In the genomic region with DNA sequence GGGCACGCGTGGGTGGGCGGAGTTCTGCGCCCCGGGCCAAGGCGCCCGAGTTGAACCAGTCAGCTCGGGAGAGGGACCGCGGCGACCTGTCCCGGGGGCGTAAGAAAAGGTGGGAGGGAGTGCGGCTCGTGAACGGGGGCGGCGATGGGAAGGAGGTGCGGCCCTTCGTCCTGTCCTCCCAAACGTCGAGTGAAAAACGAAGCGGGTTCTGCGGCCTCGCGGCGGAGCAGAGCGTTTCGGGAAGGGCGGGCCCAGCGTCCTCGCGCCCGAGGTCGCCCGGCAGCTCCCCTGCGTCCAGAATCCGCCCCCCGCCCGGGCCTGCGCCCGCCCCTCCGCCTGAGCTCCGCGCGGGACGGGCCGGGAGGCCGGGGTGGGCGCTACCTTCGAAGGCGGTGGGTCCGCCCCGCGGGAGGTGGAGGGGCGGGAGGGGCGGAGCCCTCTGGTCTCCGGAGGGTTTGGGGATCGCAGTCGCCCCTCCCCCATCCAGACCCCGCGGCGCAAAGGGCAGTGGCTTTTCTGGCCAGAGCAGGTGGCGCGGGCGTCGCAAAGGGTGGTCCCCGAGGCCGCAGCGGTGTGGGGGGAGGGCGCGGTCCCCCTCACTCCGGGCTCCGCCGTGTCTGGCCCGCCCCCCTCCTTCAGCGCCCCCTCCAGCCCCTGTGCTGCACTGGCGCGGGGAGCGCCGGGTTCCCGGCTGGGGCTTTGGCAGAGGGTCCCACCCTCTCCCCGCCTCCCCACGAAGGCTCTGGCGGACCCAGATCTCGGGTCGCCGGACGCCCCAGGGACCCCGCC, we compare ENCODE assay signal across 6 cellular contexts. TPM values are rescaled to one million over a fixed set of nuclear protein-coding genes. Genes with fewer than 3 reads are reported as not detected.
DNase-seq lines count a peak whose midpoint lies in the region; TF ChIP-seq lines count a peak whose summit lies in the region.

No MANE protein-coding gene starts in this region.

- peaks cover 5% of the 10 kb centered on the region for H3K79me2 ChIP-seq in hepatocyte
- H3K79me2 ChIP-seq in MM.1S (ENCODE audit: low read length): no peaks in the 10 kb centered on the region

- H3F3A ChIP-seq in MM.1S (ENCODE audit: insufficient read depth, low read length): no peaks in the 10 kb centered on the region

- no peak overlapping the region for H3K9ac ChIP-seq in MM.1S (ENCODE audit: low read length)

- 0% methylated on average over 10 of the region's 91 CpGs for WGBS in hepatocyte (ENCODE audit: low lambda C conversion rate, missing lambda C conversion rate)
- WGBS in thyroid gland, 2 donors: 0 to 6% methylated on average over 18 to 47 of the region's 91 CpGs

- DNase-seq in HFF-Myc (ENCODE audit: extremely low read depth, low read depth) (no peak), hepatocyte (ENCODE audit: low spot score) (peak; percentile 45), thyroid gland (peak; percentile 30 to 57), MM.1S (no peak), NAMALWA (ENCODE audit: low spot score) (no peak)
- DNase-seq in activated CD4-positive, alpha-beta T cell treated with anti-CD3 and anti-CD28 coated beads for 4 hours: peak; percentile 59 to 62

- H3K36me3 ChIP-seq in hepatocyte (replicated peaks; ENCODE audit: insufficient read depth, low read depth) (no peaks in the 10 kb centered on the region), thyroid gland (no peaks in the 10 kb centered on the region), MM.1S (replicated peaks; ENCODE audit: insufficient read depth, low read length) (no peaks in the 10 kb centered on the region)

- no peaks in the 10 kb centered on the region for H3K9me2 ChIP-seq in hepatocyte (replicated peaks; ENCODE audit: insufficient read depth)
- H3K9me2 ChIP-seq in MM.1S (replicated peaks; ENCODE audit: insufficient read depth, low read length): no peaks in the 10 kb centered on the region

- H3K9me3 ChIP-seq in hepatocyte (ENCODE audit: low read depth) (no peaks in the 10 kb centered on the region), thyroid gland (no peaks in the 10 kb centered on the region), MM.1S (replicated peaks; ENCODE audit: insufficient read depth, low read length) (no peaks in the 10 kb centered on the region)

- TF ChIP-seq POLR2A in thyroid gland (IDR thresholded peaks at IDR 0.05): no peak

- H3K4me1 ChIP-seq in hepatocyte (ENCODE audit: insufficient read depth): peaks cover 3% of the 10 kb centered on the region
- H3K4me1 ChIP-seq in thyroid gland: peaks cover 13 to 26% of the 10 kb centered on the region in 2 donors
- no peaks in the 10 kb centered on the region for H3K4me1 ChIP-seq in MM.1S (ENCODE audit: low read length)

- H4K20me1 ChIP-seq in hepatocyte (ENCODE audit: insufficient read depth, poor library complexity, severe bottlenecking) (peaks cover 13% of the 10 kb centered on the region), MM.1S (ENCODE audit: insufficient read depth, low read length) (no peaks in the 10 kb centered on the region)

- H2AFZ ChIP-seq in hepatocyte: no peak overlapping the region
- no peak overlapping the region for H2AFZ ChIP-seq in MM.1S (ENCODE audit: low read length)

- no peak for TF ChIP-seq CTCF in HFF-Myc (IDR thresholded peaks at IDR 0.05; ENCODE audit: low read depth, low read length, missing control alignments)
- TF ChIP-seq CTCF in hepatocyte (IDR thresholded peaks at IDR 0.05; ENCODE audit: poor library complexity): peak; percentile 6
- TF ChIP-seq CTCF in thyroid gland (IDR thresholded peaks at IDR 0.05): no peak
- TF ChIP-seq CTCF in MM.1S (IDR thresholded peaks at IDR 0.05; ENCODE audit: low read length): no peak

- H3K4me3 ChIP-seq in HFF-Myc (replicated peaks; ENCODE audit: low read depth, low read length) (peak overlapping the region; percentile 50), hepatocyte (peak overlapping the region; percentile 68), thyroid gland (replicated peaks in 1 of 3) (peak overlapping the region; percentile 32 to 71 (median 65)), MM.1S (ENCODE audit: low read length) (no peak overlapping the region)

- H3K4me2 ChIP-seq in hepatocyte (peak overlapping the region; percentile 93), MM.1S (ENCODE audit: low read depth, low read length) (no peak overlapping the region)

- intact Hi-C loops in thyroid gland (cut with DNase I): no loop called here

- H3K27me3 ChIP-seq in hepatocyte (peaks cover 3% of the 10 kb centered on the region), thyroid gland (no peaks in the 10 kb centered on the region), MM.1S (replicated peaks; ENCODE audit: insufficient read depth, low read length) (peaks cover 57% of the 10 kb centered on the region)

- H3K27ac ChIP-seq in hepatocyte (no peak overlapping the region), thyroid gland (peak overlapping the region in 1 of 3 donors; percentile 49), MM.1S (ENCODE audit: low read length) (no peak overlapping the region)

RNA-seq across cellular contexts. Expression of a gene that starts 0.8 kb away (rescaled TPM):
- total RNA-seq in hepatocyte (13.2 and 14.4 TPM in 2 replicates), thyroid gland (10 to 100 TPM; 53.7 to 84.0 (median 66.1) TPM)
- polyA plus RNA-seq in hepatocyte: 17.3 and 18.2 TPM in 2 replicates

RNA-seq across cellular contexts. Expression of a gene that starts 5.7 kb away (rescaled TPM):
- total RNA-seq in hepatocyte (16.9 and 18.2 TPM in 2 replicates), thyroid gland (10 to 100 TPM; 14.1 to 87.4 (median 54.2) TPM)
- 14.0 and 18.3 TPM in 2 replicates for polyA plus RNA-seq in hepatocyte

RNA-seq across cellular contexts. Expression of a gene that starts 25.5 kb away (rescaled TPM):
- total RNA-seq in hepatocyte: 10.0 and 10.7 TPM in 2 replicates
- polyA plus RNA-seq in hepatocyte: 8.7 and 10.9 TPM in 2 replicates
- total RNA-seq in thyroid gland: 10 to 100 TPM; 23.1 to 34.9 (median 29.9) TPM

RNA-seq across cellular contexts. Expression of a gene that starts 44.1 kb away (rescaled TPM):
- total RNA-seq in hepatocyte (0.97 and 3.3 TPM in 2 replicates), thyroid gland (10 to 100 TPM in 2 of 4 donors, 1 to 10 TPM in 2; 6.7 to 15.5 (median 10.5) TPM)
- 4.2 and 5.1 TPM in 2 replicates for polyA plus RNA-seq in hepatocyte

RNA-seq across cellular contexts. Expression of a gene that starts 55.4 kb away (rescaled TPM):
- 24.0 and 31.5 TPM in 2 replicates for total RNA-seq in hepatocyte
- polyA plus RNA-seq in hepatocyte: 38.0 and 50.0 TPM in 2 replicates
- 10 to 100 TPM; 43.6 to 52.1 (median 46.7) TPM for total RNA-seq in thyroid gland

Comparison
In these comparisons a context has a peak if more than half of its experiments do, and no peak if none do; other contexts are left out.
1. DNase-seq: peak in activated CD4-positive, alpha-beta T cell treated with anti-CD3 and anti-CD28 coated beads for 4 hours (2 of 2), hepatocyte (single experiment) and thyroid gland (2 of 2); none in HFF-Myc (single experiment), MM.1S (single experiment) and NAMALWA (single experiment).